13 cellular contexts compared by ENCODE assay signal in the genomic region with DNA sequence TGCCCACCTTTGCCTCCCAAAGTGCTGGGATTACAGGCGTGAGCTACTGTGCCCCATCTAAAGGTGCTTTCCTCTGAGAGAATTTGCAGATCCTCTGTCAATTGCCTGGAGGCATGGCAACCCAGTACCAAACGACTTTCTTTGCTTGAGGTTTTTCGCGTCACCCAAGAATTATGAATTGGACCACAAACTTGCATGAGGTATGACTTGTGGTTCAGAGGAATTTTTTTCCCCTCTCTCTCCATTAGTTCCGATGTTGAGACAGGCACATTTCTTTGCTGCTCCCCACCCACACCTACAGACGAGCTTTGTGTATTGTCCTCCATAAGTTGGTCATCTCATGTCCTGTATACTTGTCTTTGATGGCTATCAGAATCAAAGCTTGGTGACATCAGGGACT. TPM values are rescaled to one million over a fixed set of nuclear protein-coding genes. Genes with fewer than 3 reads are reported as not detected.
DNase-seq lines count a peak whose midpoint lies in the region; ATAC-seq, FAIRE-seq and TF ChIP-seq lines count a peak whose summit lies in the region.
"Had no signal": no experiment of that assay in that cellular context is flagged by ENCODE, and none has a peak within 500 bp of the region (broad histone marks: within the 10 kb centered on the region; RNA-seq: fewer than 3 reads in every experiment).

No MANE protein-coding gene starts in this region.

- no peaks in the 10 kb centered on the region for H3K27me3 ChIP-seq in sigmoid colon
- H3K27me3 ChIP-seq: pancreas had no signal

- FAIRE-seq in HTR-8/SVneo (lab: Jason Lieb, UNC): no peak
- FAIRE-seq: endometrium, pancreas had no signal

- H3K27ac ChIP-seq in sigmoid colon: no peak overlapping the region
- H3K27ac ChIP-seq: pancreas had no signal

- H3K9me3 ChIP-seq in sigmoid colon: peaks cover 0 to 8% (median under 1%) of the 10 kb centered on the region in 4 donors
- H3K9me3 ChIP-seq: pancreas had no signal

- H3K4me3 ChIP-seq in sigmoid colon: no peak overlapping the region
- H3K4me3 ChIP-seq: pancreas had no signal

- DNase-seq in AG20443 (ENCODE audit: low spot score): peak; percentile 40
- DNase-seq in HTR-8/SVneo (ENCODE audit: insufficient read length, low spot score): peak; percentile 69
- peak; percentile 17 for DNase-seq in activated naive CD8-positive, alpha-beta T cell treated with anti-CD3 and anti-CD28 coated beads for 36 hours
- peak; percentile 42 for DNase-seq in hepatic stellate cell (ENCODE audit: low spot score)
- no peak for DNase-seq in GOT3 (lab: John Stamatoyannopoulos, UW)
- no peak for DNase-seq in sigmoid colon
- DNase-seq: activated T-cell treated with anti-CD3 and anti-CD28 coated beads, Interleukin-2, amount 50 U/mL, for 72 hours; mesendoderm; NCI-H187 treated with DMSO at 0.1 percent for 48 hours; pancreas had no signal

- peaks cover 2% of the 10 kb centered on the region for H3K4me1 Mint-ChIP-seq in activated naive CD8-positive, alpha-beta T cell treated with anti-CD3 and anti-CD28 coated beads for 36 hours

- TF ChIP-seq EP300 in sigmoid colon (IDR thresholded peaks at IDR 0.05): no peak

- no peak for TF ChIP-seq CTCF in sigmoid colon (IDR thresholded peaks at IDR 0.05)

- H3K36me3 ChIP-seq in sigmoid colon: no peaks in the 10 kb centered on the region
- H3K36me3 ChIP-seq: pancreas had no signal

- TF ChIP-seq POLR2A in sigmoid colon (IDR thresholded peaks at IDR 0.05): no peak

- no peak overlapping the region for H3K4me3 Mint-ChIP-seq in activated naive CD8-positive, alpha-beta T cell treated with anti-CD3 and anti-CD28 coated beads for 36 hours
- H3K4me3 Mint-ChIP-seq: activated T-cell treated with anti-CD3 and anti-CD28 coated beads, Interleukin-2, amount 50 U/mL, for 72 hours had no signal

- peaks cover 26% of the 10 kb centered on the region for H3K27me3 Mint-ChIP-seq in activated naive CD8-positive, alpha-beta T cell treated with anti-CD3 and anti-CD28 coated beads for 36 hours

- ATAC-seq in HG02885 (IDR thresholded peaks at IDR 0.05; ENCODE audit: poor library complexity, unreplicated experiment) (no peak), esophagus mucosa (no peak)
- ATAC-seq: pancreas had no signal

- no peak overlapping the region for H3K27ac Mint-ChIP-seq in activated naive CD8-positive, alpha-beta T cell treated with anti-CD3 and anti-CD28 coated beads for 36 hours
- H3K27ac Mint-ChIP-seq: activated T-cell treated with anti-CD3 and anti-CD28 coated beads, Interleukin-2, amount 50 U/mL, for 72 hours had no signal

- peaks cover 9% of the 10 kb centered on the region for H3K36me3 Mint-ChIP-seq in activated naive CD8-positive, alpha-beta T cell treated with anti-CD3 and anti-CD28 coated beads for 36 hours

- intact Hi-C loops in sigmoid colon (cut with DNase I): no loop called here

- H3K9me3 Mint-ChIP-seq in activated naive CD8-positive, alpha-beta T cell treated with anti-CD3 and anti-CD28 coated beads for 36 hours: peaks cover 10% of the 10 kb centered on the region

- 65 to 88% methylated on average over 6 of the region's 6 CpGs for WGBS in sigmoid colon, 2 donors

- H3K4me1 ChIP-seq in sigmoid colon: no peaks in the 10 kb centered on the region
- H3K4me1 ChIP-seq: pancreas had no signal

RNA-seq across cellular contexts. Expression of gene SCAF8, which starts 11.8 kb away (rescaled TPM):
- 10 to 100 TPM; 39.8 to 43.8 TPM for total RNA-seq in activated naive CD8-positive, alpha-beta T cell treated with anti-CD3 and anti-CD28 coated beads for 36 hours
- 10 to 100 TPM; 37.1 to 46.3 (median 40.8) TPM for total RNA-seq in sigmoid colon
- 10 to 100 TPM in 2 of 3 donors, 1 to 10 TPM in 1; 9.0 to 13.3 (median 10.8) TPM for polyA plus RNA-seq in sigmoid colon
- 20.4 TPM for total RNA-seq in esophagus mucosa

Comparison
In these comparisons a context has a peak if more than half of its experiments do, and no peak if none do; other contexts are left out.
1. DNase-seq: peak in AG20443 (single experiment), HTR-8/SVneo (single experiment), activated naive CD8-positive, alpha-beta T cell treated with anti-CD3 and anti-CD28 coated beads for 36 hours (single experiment) and hepatic stellate cell (single experiment); none in GOT3 (single experiment) and sigmoid colon (single experiment).